Comparison of ENCODE assay signal across 1 cellular context in the genomic region with DNA sequence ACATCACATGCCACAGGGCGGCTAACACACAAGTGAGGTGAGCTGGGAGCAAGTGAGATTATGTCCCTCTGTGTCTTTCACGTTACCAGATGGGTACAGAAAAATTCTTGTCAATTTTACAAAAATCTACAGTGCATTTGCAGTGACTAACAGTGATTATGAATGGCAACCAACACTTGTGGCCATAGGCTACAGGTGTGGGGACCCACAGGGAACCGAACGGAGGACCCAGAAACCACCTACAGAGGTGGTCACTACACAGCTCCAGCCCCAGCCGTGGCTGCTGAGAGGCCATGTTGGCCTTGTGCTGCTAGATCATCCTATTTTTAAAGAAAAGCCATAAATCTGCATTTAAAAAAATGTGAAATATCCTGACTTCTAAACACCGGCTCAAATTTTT.
TF ChIP-seq lines count a peak whose summit lies in the region.

No MANE protein-coding gene starts in this region.

TF ChIP-seq in endothelial cell of umbilical vein, 7 proteins besides CTCF, POLR2A, EP300 and RAD21 (continued from another document):
- TF ChIP-seq MYC (IDR thresholded peaks at IDR 0.05; ENCODE audit: low read depth, low read length) (no peak), POLR2AphosphoS5 (IDR thresholded peaks at IDR 0.05; ENCODE audit: insufficient read depth, low read depth, low read length) (no peak), GATA2 (IDR thresholded peaks at IDR 0.05; ENCODE audit: insufficient read depth, insufficient read length, low read depth, low read length) (no peak), FOS (IDR thresholded peaks at IDR 0.05; ENCODE audit: borderline replicate concordance, insufficient read depth, low read length) (no peak), EZH2 (IDR thresholded peaks at IDR 0.05; ENCODE audit: borderline replicate concordance, low read depth, low read length, severe bottlenecking) (no peak), MAX (IDR thresholded peaks at IDR 0.05; ENCODE audit: insufficient read depth, insufficient read length) (no peak)
